In the genomic region with DNA sequence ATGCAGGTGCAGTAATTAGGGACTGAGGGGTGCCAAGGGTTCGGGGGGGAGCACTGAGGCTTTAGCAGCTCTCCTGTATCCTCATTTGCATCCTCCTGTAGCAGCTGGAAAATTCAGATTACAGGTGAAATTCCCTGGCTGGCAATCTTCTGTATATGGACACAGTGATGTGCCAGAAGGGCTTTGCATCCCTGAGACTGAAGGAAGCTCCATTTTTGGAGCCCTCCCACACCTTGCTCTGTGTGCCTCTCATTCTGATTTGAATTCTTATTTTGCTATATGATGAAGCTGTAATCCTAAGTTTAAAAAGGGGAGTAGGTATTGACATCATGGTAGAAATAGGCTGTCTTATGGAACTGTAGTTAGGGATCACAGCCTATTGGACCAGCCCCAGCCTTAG, we compare ENCODE assay signal across 34 cellular contexts.
"Had no signal": no experiment of that assay in that cellular context is flagged by ENCODE, and none has a peak within 500 bp of the region (broad histone marks: within the 10 kb centered on the region; RNA-seq: fewer than 3 reads in every experiment).

No MANE protein-coding gene starts in this region.

- DNase-seq: Karpas-422, Kasumi-1, MG63, MM.1S, MV-4-11, NCI-H1048, NCI-H1092, NCI-H1092 treated with DMSO at 0.1 percent for 48 hours, NCI-H1105, NCI-H1105 treated with DMSO at 0.1 percent for 48 hours, NCI-H1417, NCI-H1417 treated with DMSO at 0.1 percent for 48 hours, NCI-H1436, NCI-H1436 treated with DMSO at 0.1 percent for 48 hours, NCI-H146, NCI-H1694, NCI-H1694 treated with DMSO at 0.1 percent for 48 hours, NCI-H187, NCI-H187 treated with DMSO at 0.1 percent for 48 hours, NCI-H1930, NCI-H2029, NCI-H2029 treated with DMSO at 0.1 percent for 48 hours, NCI-H2081, NCI-H2081 treated with DMSO at 0.1 percent for 48 hours, NCI-H2107, NCI-H2171, NCI-H2171 treated with DMSO at 0.1 percent for 48 hours, NCI-H2227 treated with DMSO at 0.1 percent for 48 hours, NCI-H226, NCI-H345, NCI-H446, NCI-H446 treated with DMSO at 0.1 percent for 48 hours, NCI-H510A, NCI-H510A treated with DMSO at 0.1 percent for 48 hours had no signal

- H3K9me3 ChIP-seq: MG63 had no signal

- H3K36me3 ChIP-seq: MG63 had no signal

- H3K27me3 ChIP-seq: MG63 had no signal

- H3K4me3 ChIP-seq: MG63 had no signal
